ENCODE assay signal across 9 cellular contexts in genomic region chr14:49720744-49721143, GRCh38. TPM values are rescaled to one million over a fixed set of nuclear protein-coding genes. Genes with fewer than 3 reads are reported as not detected.
"Had no signal": no experiment of that assay in that cellular context is flagged by ENCODE, and none has a peak within 500 bp of the region (broad histone marks: within the 10 kb centered on the region; RNA-seq: fewer than 3 reads in every experiment).

No MANE protein-coding gene starts in this region.

- FAIRE-seq: HTR-8/SVneo had no signal

- H3K27ac ChIP-seq: GM23248 had no signal

- ATAC-seq: HCT116 had no signal

- H3K36me3 ChIP-seq: HAP-1 had no signal

- DNase-seq: GM23248, GOT3, H7, KG1 had no signal

- H3K4me3 ChIP-seq: GM23248, HAP-1 had no signal

- H2AFZ ChIP-seq: GM23248 had no signal

- H3K9ac ChIP-seq: GM23248 had no signal

RNA-seq across cellular contexts. Expression of gene KLHDC1, which starts 27.8 kb away (rescaled TPM):
- total RNA-seq: HT-29 had no signal

RNA-seq across cellular contexts. Expression of gene POLE2, which starts 32.7 kb away (rescaled TPM):
- polyA plus RNA-seq: IgD-negative memory B cell had no signal
